23 cellular contexts compared by ENCODE assay signal in the genomic region with DNA sequence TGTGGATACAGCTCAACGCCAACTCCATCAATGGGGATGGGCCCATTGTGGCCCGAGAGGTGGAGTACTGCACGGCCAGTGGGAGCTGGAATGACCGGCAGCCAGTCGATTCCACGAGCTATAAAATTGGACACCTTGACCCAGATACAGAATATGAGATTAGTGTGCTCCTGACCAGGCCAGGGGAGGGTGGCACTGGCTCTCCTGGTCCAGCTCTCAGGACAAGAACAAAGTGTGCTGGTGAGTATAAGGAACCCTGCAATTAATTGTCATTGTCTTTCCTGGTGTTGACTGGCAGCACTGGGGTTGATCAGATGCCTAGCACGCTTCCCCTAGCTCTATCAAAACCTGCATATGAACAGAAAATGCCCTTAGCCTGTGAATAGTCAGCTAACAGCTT.
"Had no signal": no experiment of that assay in that cellular context is flagged by ENCODE, and none has a peak within 500 bp of the region (broad histone marks: within the 10 kb centered on the region; RNA-seq: fewer than 3 reads in every experiment).

No MANE protein-coding gene starts in this region.

- DNase-seq: heart right ventricle; hippocampal formation; kidney glomerular epithelial cell; natural killer cell; occipital lobe; pancreas; stimulated activated CD4-positive, alpha-beta T cell treated with anti-CD3 and anti-CD28 coated beads, Interleukin-12 subunit alpha, Interleukin-12 subunit beta, amount 100 ng/mL, for 4 hours; stimulated activated CD4-positive, alpha-beta T cell treated with anti-CD3 and anti-CD28 coated beads, Interleukin-1b, Interleukin-23, amount 100 ng/mL, for 48 hours; stimulated activated CD4-positive, alpha-beta T cell treated with anti-CD3 and anti-CD28 coated beads, Interleukin-4, amount 100 ng/mL, for 1 hour; stimulated activated CD8-positive, alpha-beta memory T cell treated with anti-CD3 and anti-CD28 coated beads, Interleukin-4, amount 100 ng/mL, for 48 hours; stimulated activated naive CD4-positive, alpha-beta T cell; stimulated activated naive CD8-positive, alpha-beta T cell treated with anti-CD3 and anti-CD28 coated beads, Interleukin-15, amount 100 ng/mL, for 72 hours; tibial artery had no signal

- H3K36me3 Mint-ChIP-seq: memory B cell, natural killer cell, type B pancreatic cell had no signal

- FAIRE-seq: islet of Langerhans, pancreas had no signal

- H3K4me1 Mint-ChIP-seq: natural killer cell; stimulated activated naive CD8-positive, alpha-beta T cell treated with anti-CD3 and anti-CD28 coated beads, Interleukin-15, amount 100 ng/mL, for 72 hours had no signal

- H3K4me3 ChIP-seq: coronary artery, gastroesophageal sphincter, heart right ventricle, lung, pancreas, smooth muscle cell, tibial artery had no signal

- H3K27me3 ChIP-seq: gastroesophageal sphincter, heart right ventricle, pancreas, tibial artery had no signal

- H3K27ac Mint-ChIP-seq: memory B cell; natural killer cell; stimulated activated naive CD8-positive, alpha-beta T cell treated with anti-CD3 and anti-CD28 coated beads, Interleukin-15, amount 100 ng/mL, for 72 hours; type B pancreatic cell had no signal

- H3K27me3 Mint-ChIP-seq: stimulated activated naive CD8-positive, alpha-beta T cell treated with anti-CD3 and anti-CD28 coated beads, Interleukin-15, amount 100 ng/mL, for 72 hours; type B pancreatic cell had no signal

- H3K9me3 ChIP-seq: gastroesophageal sphincter, heart right ventricle, pancreas, tibial artery had no signal

- H3K36me3 ChIP-seq: pancreas had no signal

- H3K27ac ChIP-seq: coronary artery, epithelial cell of prostate, gastroesophageal sphincter, heart right ventricle, pancreas, tibial artery had no signal

- ATAC-seq: esophagus mucosa; gastroesophageal sphincter; natural killer cell; pancreas; sciatic nerve; stimulated activated naive CD8-positive, alpha-beta T cell treated with anti-CD3 and anti-CD28 coated beads, Interleukin-15, amount 100 ng/mL, for 72 hours had no signal

- H3K9me3 Mint-ChIP-seq: natural killer cell; stimulated activated naive CD8-positive, alpha-beta T cell treated with anti-CD3 and anti-CD28 coated beads, Interleukin-15, amount 100 ng/mL, for 72 hours; type B pancreatic cell had no signal

- H3K4me3 Mint-ChIP-seq: memory B cell; natural killer cell; stimulated activated naive CD8-positive, alpha-beta T cell treated with anti-CD3 and anti-CD28 coated beads, Interleukin-15, amount 100 ng/mL, for 72 hours; type B pancreatic cell had no signal
